ENCODE assay signal across 11 cellular contexts in the genomic region with DNA sequence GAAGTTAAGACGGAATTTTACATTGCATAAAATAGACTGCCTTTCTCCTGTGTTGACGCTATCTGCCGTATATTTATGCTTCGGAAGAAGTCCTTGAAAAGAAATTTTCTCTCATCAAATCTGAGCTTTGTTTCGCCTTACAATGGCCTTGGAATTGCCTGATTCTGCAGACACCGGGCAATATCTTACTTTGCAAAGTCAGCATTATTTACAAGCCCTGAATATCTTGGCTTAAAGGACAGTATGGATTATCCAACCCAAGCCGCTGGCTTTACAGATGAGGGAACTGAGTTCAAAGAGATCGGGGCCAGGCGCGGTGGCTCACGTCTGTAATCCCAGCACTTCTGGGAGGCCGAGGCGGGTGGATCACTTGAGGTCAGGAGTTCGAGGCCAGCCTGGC. TPM values are rescaled to one million over a fixed set of nuclear protein-coding genes. Genes with fewer than 3 reads are reported as not detected.
DNase-seq lines count a peak whose midpoint lies in the region; ATAC-seq, FAIRE-seq and TF ChIP-seq lines count a peak whose summit lies in the region.
"Had no signal": no experiment of that assay in that cellular context is flagged by ENCODE, and none has a peak within 500 bp of the region (broad histone marks: within the 10 kb centered on the region; RNA-seq: fewer than 3 reads in every experiment).

No MANE protein-coding gene starts in this region.

- DNase-seq in stimulated activated naive CD8-positive, alpha-beta T cell treated with anti-CD3 and anti-CD28 coated beads, Interleukin-15, Interleukin-2, amounts not matched to agents 100 U/mL and 50 U/mL, for 24 hours: no peak
- no peak for DNase-seq in astrocyte (ENCODE audit: low read depth)
- no peak for DNase-seq in naive B cell
- DNase-seq in aorta: no peak
- DNase-seq in GF-D8 (lab: John Stamatoyannopoulos, UW): no peak
- DNase-seq: DMS79; effector CD4-positive, alpha-beta T cell; NCI-H1048 had no signal

- H3K4me2 ChIP-seq in astrocyte (ENCODE audit: low read length): peak overlapping the region; percentile 100

- no peaks in the 10 kb centered on the region for H3K27me3 Mint-ChIP-seq in stimulated activated naive CD8-positive, alpha-beta T cell treated with anti-CD3 and anti-CD28 coated beads, Interleukin-15, Interleukin-2, amounts not matched to agents 100 ng/mL and 50 ng/mL, for 24 hours
- H3K27me3 Mint-ChIP-seq in astrocyte (ENCODE audit: low read depth, unreplicated experiment): no peaks in the 10 kb centered on the region
- no peaks in the 10 kb centered on the region for H3K27me3 Mint-ChIP-seq in naive B cell

- H3K9me3 ChIP-seq in astrocyte (ENCODE audit: insufficient read depth, low read depth, low read length) (no peaks in the 10 kb centered on the region), aorta (ENCODE audit: control insufficient read depth, low read length) (no peaks in the 10 kb centered on the region)

- intact Hi-C loops in aorta (cut with DNase I): loop anchor here in 1 of 2 donors (5.0 kb wide), 2 partner anchors 65 to 140 kb away; partner anchors contain the start of gene UBE2D3

- 54% methylated on average over 14 of the region's 14 CpGs for WGBS in aorta, 2 donors

- H3K9me3 Mint-ChIP-seq in stimulated activated naive CD8-positive, alpha-beta T cell treated with anti-CD3 and anti-CD28 coated beads, Interleukin-15, Interleukin-2, amounts not matched to agents 100 ng/mL and 50 ng/mL, for 24 hours: no peaks in the 10 kb centered on the region
- H3K9me3 Mint-ChIP-seq in astrocyte (ENCODE audit: unreplicated experiment): no peaks in the 10 kb centered on the region
- peaks cover 0 to 2% (median 0%) of the 10 kb centered on the region in 7 donors for H3K9me3 Mint-ChIP-seq in naive B cell

- H3K36me3 Mint-ChIP-seq in stimulated activated naive CD8-positive, alpha-beta T cell treated with anti-CD3 and anti-CD28 coated beads, Interleukin-15, Interleukin-2, amounts not matched to agents 100 ng/mL and 50 ng/mL, for 24 hours (ENCODE audit: low read depth): peaks cover 13% of the 10 kb centered on the region
- peaks cover 1% of the 10 kb centered on the region for H3K36me3 Mint-ChIP-seq in astrocyte (ENCODE audit: low read depth, unreplicated experiment)
- H3K36me3 Mint-ChIP-seq in naive B cell: peaks cover 0 to 8% of the 10 kb centered on the region in 2 donors

- H3K4me1 ChIP-seq in astrocyte (ENCODE audit: insufficient read depth, low read length) (peaks cover 6% of the 10 kb centered on the region), aorta (ENCODE audit: control insufficient read depth in 1 of 2, insufficient read depth in 2 of 2, low read length in 2 of 2) (no peaks in the 10 kb centered on the region)

- H3K79me2 ChIP-seq in astrocyte (ENCODE audit: insufficient read depth, low read length): peaks cover 18% of the 10 kb centered on the region

- peak overlapping the region; percentile 87 for H3K9ac ChIP-seq in astrocyte (ENCODE audit: low read length)

- FAIRE-seq in astrocyte (lab: Jason Lieb, UNC): no peak

- peaks cover 40% of the 10 kb centered on the region for H3K4me1 Mint-ChIP-seq in stimulated activated naive CD8-positive, alpha-beta T cell treated with anti-CD3 and anti-CD28 coated beads, Interleukin-15, Interleukin-2, amounts not matched to agents 100 ng/mL and 50 ng/mL, for 24 hours (ENCODE audit: low read depth)
- H3K4me1 Mint-ChIP-seq in astrocyte (ENCODE audit: low read depth, unreplicated experiment) (peaks cover 6% of the 10 kb centered on the region), naive B cell (peaks cover 29 to 48% (median 40%) of the 10 kb centered on the region in 3 donors)

- no peak overlapping the region for H3K4me3 ChIP-seq in astrocyte (ENCODE audit: insufficient read depth, low read depth, low read length)
- H3K4me3 ChIP-seq in aorta (ENCODE audit: low read length in 2 of 2): peak overlapping the region; percentile 75 to 85

- H3K36me3 ChIP-seq in astrocyte (ENCODE audit: insufficient read depth, low read length) (no peaks in the 10 kb centered on the region), aorta (ENCODE audit: control insufficient read depth in 1 of 2, insufficient read depth in 2 of 2, low read length in 1 of 2) (no peaks in the 10 kb centered on the region)

- peak overlapping the region; percentile 99 for H2AFZ ChIP-seq in astrocyte (ENCODE audit: low read depth, low read length)

- H3K27me3 ChIP-seq in astrocyte (ENCODE audit: insufficient read depth, low read length) (no peaks in the 10 kb centered on the region), aorta (ENCODE audit: control insufficient read depth in 1 of 2, insufficient read depth in 2 of 2, low read length in 1 of 2) (no peaks in the 10 kb centered on the region)

- no peak for TF ChIP-seq CTCF in astrocyte (IDR thresholded peaks at IDR 0.05; ENCODE audit: insufficient read depth, low read depth, low read length)

- no peak overlapping the region for H3K27ac Mint-ChIP-seq in stimulated activated naive CD8-positive, alpha-beta T cell treated with anti-CD3 and anti-CD28 coated beads, Interleukin-15, Interleukin-2, amounts not matched to agents 100 ng/mL and 50 ng/mL, for 24 hours
- H3K27ac Mint-ChIP-seq in astrocyte (ENCODE audit: unreplicated experiment) (no peak overlapping the region), naive B cell (peak overlapping the region in 5 of 6 donors; percentile 29 to 100 (median 99))

- H3K27ac ChIP-seq in astrocyte (ENCODE audit: low read depth, low read length): no peak overlapping the region
- H3K27ac ChIP-seq in aorta (ENCODE audit: low read depth in 1 of 2, low read length in 2 of 2): no peak overlapping the region

- peak overlapping the region; percentile 94 for H3K4me3 Mint-ChIP-seq in stimulated activated naive CD8-positive, alpha-beta T cell treated with anti-CD3 and anti-CD28 coated beads, Interleukin-15, Interleukin-2, amounts not matched to agents 100 ng/mL and 50 ng/mL, for 24 hours
- H3K4me3 Mint-ChIP-seq in astrocyte (ENCODE audit: unreplicated experiment): peak overlapping the region; percentile 99
- peak overlapping the region; percentile 80 to 95 (median 92) for H3K4me3 Mint-ChIP-seq in naive B cell

- H4K20me1 ChIP-seq in astrocyte (ENCODE audit: insufficient read depth, low read length): peaks cover 6% of the 10 kb centered on the region

- ATAC-seq in stimulated activated naive CD8-positive, alpha-beta T cell treated with anti-CD3 and anti-CD28 coated beads, Interleukin-15, Interleukin-2, amounts not matched to agents 100 U/mL and 50 U/mL, for 24 hours: no peak
- ATAC-seq in naive B cell (ENCODE audit: low read depth in 2 of 2) (no peak), aorta (ENCODE audit: low FRiP score) (no peak), HG02588 (IDR thresholded peaks at IDR 0.05; ENCODE audit: unreplicated experiment) (no peak), HG02938 (IDR thresholded peaks at IDR 0.05; ENCODE audit: unreplicated experiment) (no peak)

RNA-seq across cellular contexts. Expression of gene MANBA, which starts 1.1 kb away (rescaled TPM):
- 37.6 and 38.3 TPM in 2 replicates for total RNA-seq in astrocyte
- 10 to 100 TPM; 53.2 to 65.9 (median 55.0) TPM for polyA plus RNA-seq in naive B cell (ENCODE audit: low read depth in 6 of 6)
- 10 to 100 TPM; 20.9 to 41.4 TPM for total RNA-seq in aorta
- polyA plus RNA-seq in aorta: 10 to 100 TPM; 16.8 to 19.9 TPM

Comparison
In these comparisons a context has a peak if more than half of its experiments do, and no peak if none do; other contexts are left out.
1. H3K27ac Mint-ChIP-seq: peak in naive B cell (5 of 6); none in stimulated activated naive CD8-positive, alpha-beta T cell treated with anti-CD3 and anti-CD28 coated beads, Interleukin-15, Interleukin-2, amounts not matched to agents 100 ng/mL and 50 ng/mL, for 24 hours (single experiment) and astrocyte (single experiment).
2. Peak in every context shown above with its lines, with median percentiles within 50 percentile points of each other: H3K4me3 Mint-ChIP-seq.